8 cellular contexts compared by ENCODE assay signal in the genomic region with DNA sequence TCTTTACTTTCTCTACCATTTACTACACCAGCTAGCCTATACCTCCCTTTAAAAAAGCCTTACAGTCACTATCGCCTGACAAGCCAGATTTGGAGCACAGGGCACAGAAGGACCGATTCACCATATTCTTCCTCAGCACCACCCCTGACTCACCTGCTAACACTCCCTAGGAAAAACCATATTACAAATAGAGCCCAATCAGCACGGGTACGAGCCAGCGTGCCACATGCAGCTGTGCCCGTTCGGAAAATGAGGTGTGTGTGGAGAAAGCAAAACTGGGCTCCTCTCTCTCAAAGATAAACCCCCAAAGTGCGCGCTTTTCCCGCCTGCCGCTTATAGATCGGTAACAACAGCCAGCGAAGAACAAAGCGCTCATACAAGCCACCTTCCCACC. TPM values are rescaled to one million over a fixed set of nuclear protein-coding genes. Genes with fewer than 3 reads are reported as not detected.
DNase-seq lines count a peak whose midpoint lies in the region; ATAC-seq and TF ChIP-seq lines count a peak whose summit lies in the region.

No MANE protein-coding gene starts in this region.

- H3K9me3 ChIP-seq in cardiac muscle cell (ENCODE audit: low read depth): no peaks in the 10 kb centered on the region
- H3K9me3 ChIP-seq in right cardiac atrium (ENCODE audit: control insufficient read depth, low read length): no peaks in the 10 kb centered on the region
- H3K9me3 ChIP-seq in skeletal muscle satellite cell (replicated peaks; ENCODE audit: low read length): no peaks in the 10 kb centered on the region

- H3K4me3 Mint-ChIP-seq in activated B cell treated with CpG ODN at 0.5 μM for 24 hours: peak overlapping the region; percentile 98

- CTCF ChIA-PET in activated B cell treated with CpG ODN at 0.5 μM for 24 hours (lab: Charles Lee): interaction anchor here (4.9 kb wide), 1 partner anchor 36 kb away, joined by 32 read pairs; no protein-coding TSS in a partner anchor

- no peak for ATAC-seq in left cardiac atrium
- ATAC-seq in activated B cell treated with CpG ODN at 0.5 μM for 24 hours (ENCODE audit: low read depth): no peak
- ATAC-seq in right cardiac atrium: no peak
- no peak for ATAC-seq in HG03521 (IDR thresholded peaks at IDR 0.05; ENCODE audit: unreplicated experiment)

- H3K4me3 ChIP-seq in cardiac muscle cell (peak overlapping the region; percentile 76), right cardiac atrium (ENCODE audit: low read length) (peak overlapping the region; percentile 82), skeletal muscle satellite cell (ENCODE audit: low read length) (peak overlapping the region; percentile 89)

- POLR2A ChIA-PET in activated B cell treated with CpG ODN at 0.5 μM for 24 hours (lab: Charles Lee): interaction anchor here (4.2 to 9.6 kb wide), 4 partner anchors 29 to 191 kb away, joined by 27 to 845 read pairs (median 152); a partner anchor contains a TSS

- H3K9me3 Mint-ChIP-seq in activated B cell treated with CpG ODN at 0.5 μM for 24 hours: no peaks in the 10 kb centered on the region

- intact Hi-C loops in left cardiac atrium (cut with DNase I) (loop anchor here in 1 of 2 donors (5.0 kb wide), 1 partner anchor 36 kb away; no protein-coding TSS in a partner anchor), activated B cell treated with CpG ODN at 0.5 μM for 24 hours (cut with micrococcal nuclease) (loop anchor here (2.0 to 10.0 kb wide), 2 partner anchors 29 to 283 kb away; no protein-coding TSS in a partner anchor), right cardiac atrium (cut with DNase I) (loop anchor here in 2 of 4 donors (5.0 kb wide), 2 partner anchors 36 to 49 kb away; a partner anchor contains a TSS)

- peak overlapping the region; percentile 85 for H3K4me2 ChIP-seq in skeletal muscle satellite cell (ENCODE audit: low read length)

- under 1% methylated on average over 14 of the region's 14 CpGs for WGBS in right cardiac atrium

- DNase-seq in cardiac muscle cell (ENCODE audit: low read depth in 1 of 2, low spot score in 1 of 2) (no peak), left cardiac atrium (no peak), activated B cell treated with CpG ODN at 0.5 μM for 24 hours (no peak), right cardiac atrium (no peak), NCI-H524 (lab: John Stamatoyannopoulos, UW) (no peak), SKM-1 treated with dmso at 0.1 percent for 144 hours (lab: John Stamatoyannopoulos, UW; ENCODE audit: unreplicated experiment) (no peak)

- peaks cover 60% of the 10 kb centered on the region for H3K36me3 Mint-ChIP-seq in activated B cell treated with CpG ODN at 0.5 μM for 24 hours (ENCODE audit: low read depth)

- peak overlapping the region; percentile 98 for H3K9ac ChIP-seq in skeletal muscle satellite cell (ENCODE audit: low read depth, low read length)

- no peak for TF ChIP-seq CTCF in cardiac muscle cell (IDR thresholded peaks at IDR 0.05; ENCODE audit: low read depth, low read length)
- no peak for TF ChIP-seq CTCF in activated B cell treated with CpG ODN at 0.5 μM for 24 hours (IDR thresholded peaks at IDR 0.05)

- H3K27me3 ChIP-seq in cardiac muscle cell (no peaks in the 10 kb centered on the region), right cardiac atrium (ENCODE audit: control insufficient read depth, insufficient read depth) (no peaks in the 10 kb centered on the region), skeletal muscle satellite cell (ENCODE audit: control insufficient read depth, insufficient read depth, low read length) (no peaks in the 10 kb centered on the region)

- H3K27ac ChIP-seq in cardiac muscle cell (peak overlapping the region; percentile 99), right cardiac atrium (ENCODE audit: low read length) (peak overlapping the region; percentile 33)

- H3K36me3 ChIP-seq in cardiac muscle cell: peaks cover 40% of the 10 kb centered on the region
- H3K36me3 ChIP-seq in skeletal muscle satellite cell (ENCODE audit: insufficient read depth, low read length): peaks cover 51% of the 10 kb centered on the region

- peak overlapping the region; percentile 86 for H3K27ac Mint-ChIP-seq in activated B cell treated with CpG ODN at 0.5 μM for 24 hours

- peaks cover 54% of the 10 kb centered on the region for H3K4me1 Mint-ChIP-seq in activated B cell treated with CpG ODN at 0.5 μM for 24 hours

- peaks cover 20% of the 10 kb centered on the region for H3K4me1 ChIP-seq in cardiac muscle cell (ENCODE audit: low read depth)
- H3K4me1 ChIP-seq in right cardiac atrium (ENCODE audit: control insufficient read depth, insufficient read depth, low read length): no peaks in the 10 kb centered on the region
- peaks cover 36% of the 10 kb centered on the region for H3K4me1 ChIP-seq in skeletal muscle satellite cell (ENCODE audit: control insufficient read depth, insufficient read depth, low read length)

- H3K27me3 Mint-ChIP-seq in activated B cell treated with CpG ODN at 0.5 μM for 24 hours: no peaks in the 10 kb centered on the region

RNA-seq across cellular contexts. Expression of a gene that starts 1.2 kb away (rescaled TPM):
- 28.5 and 40.7 TPM in 2 replicates for total RNA-seq in cardiac muscle cell
- polyA plus RNA-seq in cardiac muscle cell: 45.9 and 48.8 TPM in 2 replicates
- total RNA-seq in left cardiac atrium: 10 to 100 TPM; 48.7 to 84.9 TPM
- total RNA-seq in activated B cell treated with CpG ODN at 0.5 μM for 24 hours: 119 and 122 TPM in 2 replicates
- 10 to 100 TPM; 60.8 to 89.5 (median 65.7) TPM for total RNA-seq in right cardiac atrium
- polyA plus RNA-seq in right cardiac atrium: 31.7 TPM
- total RNA-seq in skeletal muscle satellite cell (2012; rRNA removed): 68.8 and 76.6 TPM in 2 replicates

RNA-seq across cellular contexts. Expression of a gene that starts 47.9 kb away (rescaled TPM):
- total RNA-seq in cardiac muscle cell (52.8 and 103 TPM in 2 replicates), left cardiac atrium (10 to 100 TPM; 38.0 to 39.5 TPM), activated B cell treated with CpG ODN at 0.5 μM for 24 hours (61.6 and 70.8 TPM in 2 replicates), right cardiac atrium (10 to 100 TPM; 35.5 to 42.2 (median 39.9) TPM)
- polyA plus RNA-seq in cardiac muscle cell (53.8 and 58.1 TPM in 2 replicates), right cardiac atrium (45.9 TPM)
- total RNA-seq in skeletal muscle satellite cell (2012; rRNA removed): 71.0 and 91.8 TPM in 2 replicates
